8 cellular contexts compared by ENCODE assay signal in the genomic region with DNA sequence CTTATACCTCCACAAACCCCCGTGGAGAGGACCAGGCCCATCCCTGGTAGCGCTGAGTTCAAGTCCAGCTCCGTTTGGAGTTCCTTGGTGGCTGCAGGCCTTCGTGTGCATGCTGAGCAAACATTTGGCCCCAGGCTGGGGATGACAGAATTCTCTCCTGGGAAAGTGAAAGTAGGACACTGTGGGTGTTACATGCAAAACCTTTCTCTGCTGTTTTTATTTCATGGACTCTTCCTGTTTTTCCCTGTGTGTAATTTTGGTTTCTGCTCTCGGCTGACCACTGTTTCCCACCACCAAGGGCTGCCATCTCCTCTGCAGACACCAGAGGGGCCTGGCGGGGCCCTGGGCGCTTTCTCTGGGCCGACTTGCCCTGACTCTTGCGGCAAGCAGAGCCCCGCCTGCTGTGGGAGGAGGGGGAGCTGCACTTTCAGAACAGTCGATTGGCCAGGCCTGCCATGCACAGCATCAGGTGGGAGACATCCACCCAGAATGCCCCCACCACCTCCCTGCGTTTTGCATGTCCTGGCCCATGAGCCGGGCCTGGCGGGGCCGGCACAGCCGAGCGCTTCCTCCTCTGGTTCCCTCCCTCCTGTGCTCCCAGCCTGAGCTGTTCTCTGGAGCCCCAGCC.
DNase-seq lines count a peak whose midpoint lies in the region; ATAC-seq and TF ChIP-seq lines count a peak whose summit lies in the region.

No MANE protein-coding gene starts in this region.

- peak in 1 of 2 donors; percentile 29 for ATAC-seq in CD4-positive, CD25-positive, alpha-beta regulatory T cell (ENCODE audit: low read depth in 2 of 2)
- ATAC-seq in GM19467 (IDR thresholded peaks at IDR 0.05; ENCODE audit: unreplicated experiment) (peak; percentile 55), psoas muscle (peak; percentile 25 to 74 (median 64))

- H3K4me3 ChIP-seq in CD4-positive, CD25-positive, alpha-beta regulatory T cell (ENCODE audit: low read depth, low read length) = peak overlapping the region; percentile 53
- H3K4me3 ChIP-seq in cardiac muscle cell (no peak overlapping the region), psoas muscle (peak overlapping the region; percentile 53)

- peak overlapping the region in 1 of 3 donors; percentile 86 for H3K27ac Mint-ChIP-seq in CD4-positive, CD25-positive, alpha-beta regulatory T cell

- 23 to 53% (median 24%) methylated on average over 17 of the region's 17 CpGs for WGBS in psoas muscle, 3 donors

- no peaks in the 10 kb centered on the region for H3K27me3 Mint-ChIP-seq in CD4-positive, CD25-positive, alpha-beta regulatory T cell

- H3K4me1 ChIP-seq in CD4-positive, CD25-positive, alpha-beta regulatory T cell (ENCODE audit: control insufficient read depth, insufficient read depth, low read length, poor library complexity, severe bottlenecking) = peaks cover 9% of the 10 kb centered on the region
- H3K4me1 ChIP-seq in cardiac muscle cell (ENCODE audit: low read depth) (no peaks in the 10 kb centered on the region), psoas muscle (no peaks in the 10 kb centered on the region)

- peaks cover 5 to 17% (median 10%) of the 10 kb centered on the region in 4 donors for H3K4me1 Mint-ChIP-seq in CD4-positive, CD25-positive, alpha-beta regulatory T cell

- peak in 2 of 3 donors; percentile 11 to 67 for DNase-seq in CD4-positive, CD25-positive, alpha-beta regulatory T cell
- DNase-seq in HPDE6-E6E7 (ENCODE audit: extremely low spot score) = peak; percentile 49
- DNase-seq in activated effector memory CD4-positive, alpha-beta T cell treated with Interleukin-2 at 50 U/mL for 16 hours = peak; percentile 22
- peak in 1 of 2 donors; percentile 69 for DNase-seq in cardiac muscle cell (ENCODE audit: low read depth in 1 of 2, low spot score in 1 of 2)
- DNase-seq in psoas muscle = peak; percentile 51 to 76
- DNase-seq in D341Med (ENCODE audit: low spot score) = no peak
- no peak for DNase-seq in NCI-H2196 (lab: John Stamatoyannopoulos, UW; ENCODE audit: unreplicated experiment)

- intact Hi-C loops in psoas muscle (cut with DNase I) = no loop called here

- H3K27ac ChIP-seq in CD4-positive, CD25-positive, alpha-beta regulatory T cell (ENCODE audit: insufficient read depth, low read length, poor library complexity, severe bottlenecking) = peak overlapping the region; percentile 47
- H3K27ac ChIP-seq in cardiac muscle cell (no peak overlapping the region), psoas muscle (peak overlapping the region; percentile 54)

- H3K4me3 Mint-ChIP-seq in CD4-positive, CD25-positive, alpha-beta regulatory T cell = peak overlapping the region in 3 of 4 donors; percentile 19 to 79 (median 45)

- no peaks in the 10 kb centered on the region for H3K27me3 ChIP-seq in CD4-positive, CD25-positive, alpha-beta regulatory T cell (ENCODE audit: control insufficient read depth, insufficient read depth, low read length)
- H3K27me3 ChIP-seq in cardiac muscle cell = no peaks in the 10 kb centered on the region
- H3K27me3 ChIP-seq in psoas muscle (ENCODE audit: insufficient read depth in 3 of 3, low read length in 2 of 3) = no peaks in the 10 kb centered on the region

- TF ChIP-seq CTCF in cardiac muscle cell (IDR thresholded peaks at IDR 0.05; ENCODE audit: low read depth, low read length) = peak; percentile 51
- no peak for TF ChIP-seq CTCF in psoas muscle (IDR thresholded peaks at IDR 0.05)

- H3K36me3 Mint-ChIP-seq in CD4-positive, CD25-positive, alpha-beta regulatory T cell = no peaks in the 10 kb centered on the region

- H3K36me3 ChIP-seq in CD4-positive, CD25-positive, alpha-beta regulatory T cell (ENCODE audit: control insufficient read depth, insufficient read depth, low read length) = no peaks in the 10 kb centered on the region
- H3K36me3 ChIP-seq in cardiac muscle cell (no peaks in the 10 kb centered on the region), psoas muscle (ENCODE audit: insufficient read depth in 1 of 2, low read depth in 1 of 2) (no peaks in the 10 kb centered on the region)

- H3K9me3 Mint-ChIP-seq in CD4-positive, CD25-positive, alpha-beta regulatory T cell = no peaks in the 10 kb centered on the region

- no peaks in the 10 kb centered on the region for H3K9me3 ChIP-seq in CD4-positive, CD25-positive, alpha-beta regulatory T cell (ENCODE audit: control insufficient read depth in 2 of 2, low read length in 2 of 2)
- H3K9me3 ChIP-seq in cardiac muscle cell (ENCODE audit: low read depth) = no peaks in the 10 kb centered on the region
- H3K9me3 ChIP-seq in psoas muscle = no peaks in the 10 kb centered on the region

Comparison
In these comparisons a context has a peak if more than half of its experiments do, and no peak if none do; other contexts are left out.
1. DNase-seq: peak in CD4-positive, CD25-positive, alpha-beta regulatory T cell (2 of 3), HPDE6-E6E7 (single experiment), activated effector memory CD4-positive, alpha-beta T cell treated with Interleukin-2 at 50 U/mL for 16 hours (single experiment) and psoas muscle (2 of 2); none in D341Med (single experiment) and NCI-H2196 (single experiment).